Comparison of ENCODE assay signal across 10 cellular contexts in the genomic region with DNA sequence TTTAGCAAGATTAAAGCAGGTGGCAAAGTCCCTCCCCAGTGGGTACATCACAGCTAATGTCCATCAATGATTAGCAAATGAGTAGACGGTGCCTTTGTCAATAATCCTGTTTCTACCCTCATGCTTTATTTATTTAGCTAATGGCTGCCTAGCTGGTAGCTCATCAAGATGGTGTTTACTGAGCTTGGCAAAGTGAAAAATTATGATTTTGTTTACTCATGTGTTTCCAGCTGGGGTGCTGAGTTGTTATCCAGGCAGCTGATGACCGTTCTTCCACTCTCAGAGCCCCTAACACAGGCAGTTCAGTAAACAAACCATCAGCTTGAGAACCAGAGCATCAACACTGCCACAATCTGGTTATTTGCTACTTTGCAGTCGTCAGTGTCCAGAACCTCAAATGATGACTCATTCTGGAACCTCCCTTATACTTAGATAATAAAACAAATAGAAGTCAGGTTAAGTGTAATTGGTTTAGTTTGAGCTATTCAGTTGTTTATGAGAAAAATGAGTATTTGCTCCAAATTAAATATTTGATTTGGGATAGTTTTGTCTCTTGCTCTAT.
A peak's percentile ranks its signal among the peaks of the same experiment; 100 is the strongest.
DNase-seq lines count a peak whose midpoint lies in the region; ATAC-seq, FAIRE-seq and TF ChIP-seq lines count a peak whose summit lies in the region.
"Had no signal": no experiment of that assay in that cellular context is flagged by ENCODE, and none has a peak within 500 bp of the region (broad histone marks: within the 10 kb centered on the region; RNA-seq: fewer than 3 reads in every experiment).

No MANE protein-coding gene starts in this region.

- peaks cover 4 to 31% (median 12%) of the 10 kb centered on the region in 5 donors for H3K27me3 Mint-ChIP-seq in naive thymus-derived CD8-positive, alpha-beta T cell

- H3K27ac ChIP-seq in GM12878 (ENCODE audit: control insufficient read depth, insufficient read depth): no peak overlapping the region
- H3K27ac ChIP-seq: gastroesophageal sphincter had no signal

- H3K9me3 ChIP-seq in GM12878 (replicated peaks; ENCODE audit: control insufficient read depth, insufficient read depth, low read length): no peaks in the 10 kb centered on the region
- H3K9me3 ChIP-seq: gastroesophageal sphincter had no signal

- RAD21 ChIA-PET in GM12878 (lab: Charles Lee; ENCODE audit: unreplicated experiment): interaction anchor here (0.5 to 5.0 kb wide), 20 partner anchors 10 to 877 kb away, joined by 3 to 44 read pairs (median 4); no protein-coding TSS in a partner anchor

- no peak overlapping the region for H3K27ac Mint-ChIP-seq in naive thymus-derived CD8-positive, alpha-beta T cell
- H3K27ac Mint-ChIP-seq: activated T-helper 2 cell treated with anti-CD3 and anti-CD28 coated beads, Interferon-gamma antibody, Interleukin-2, Interleukin-4, amounts not matched to agents 10 μg/mL and 5 μg/mL and 100 μg/mL, durations not matched to agents 14 hours and 24 hours and 36 hours had no signal

- H3K9ac ChIP-seq in GM12878 (ENCODE audit: control insufficient read depth, insufficient read depth, low read length): no peak overlapping the region

- intact Hi-C loops in GM12878 (cut with micrococcal nuclease; ENCODE audit: unreplicated experiment): no loop called here

- SMC1A ChIA-PET in GM12878 (lab: Charles Lee; ENCODE audit: uncharacterized antibody, unreplicated experiment): interaction anchor here (0.9 to 7.5 kb wide), 28 partner anchors 12 to 702 kb away, joined by 3 to 56 read pairs (median 5); no protein-coding TSS in a partner anchor

- WGBS in GM12878 (ENCODE audit: insufficient coverage, insufficient replicate concordance, low lambda C conversion rate, missing lambda C conversion rate): 4% methylated on average over 3 of the region's 3 CpGs

- no peaks in the 10 kb centered on the region; a peak in 1 of 4 replicates for H3K27me3 ChIP-seq in GM12878 (replicated peaks in 1 of 2; ENCODE audit: control insufficient read depth in 2 of 2, insufficient read depth in 2 of 2, low read length in 1 of 2)
- H3K27me3 ChIP-seq: gastroesophageal sphincter had no signal

- peak; percentile 50 for ATAC-seq in GM19463 (IDR thresholded peaks at IDR 0.05; ENCODE audit: unreplicated experiment)
- peak; percentile 86 for ATAC-seq in GM12878
- ATAC-seq in naive thymus-derived CD8-positive, alpha-beta T cell: no peak
- no peak for ATAC-seq in left lobe of liver
- no peak for ATAC-seq in HG02759 (IDR thresholded peaks at IDR 0.05; ENCODE audit: unreplicated experiment)
- ATAC-seq: gastroesophageal sphincter had no signal

- TF ChIP-seq POLR2A in GM12878 (IDR thresholded peaks at IDR 0.05; ENCODE audit: low read depth, low read length): no peak

- H3K36me3 ChIP-seq in GM12878 (ENCODE audit: control insufficient read depth in 2 of 2, insufficient read depth in 2 of 2, low read length in 1 of 2): no peaks in the 10 kb centered on the region
- H3K36me3 ChIP-seq: gastroesophageal sphincter had no signal

- TF ChIP-seq CTCF in GM12878 (IDR thresholded peaks at IDR 0.05 in 2 of 3, conservative IDR thresholded peaks at IDR 0.05 in 1 of 3; ENCODE audit: control insufficient read depth in 2 of 3, extremely low read depth in 1 of 3, insufficient read depth in 1 of 3, low read depth in 3 of 3, low read length in 3 of 3): peak in 1 of 3 experiments; percentile 14; a peak in 2 of 6 replicates

- peak; percentile 5; the same call in 1 of the 2 replicates for TF ChIP-seq RAD21 in GM12878 (IDR thresholded peaks at IDR 0.05; ENCODE audit: insufficient read depth, low read depth, low read length)

- POLR2A ChIA-PET in GM12878 (lab: Charles Lee): interaction anchor here (1.0 kb wide), 1 partner anchor 128 kb away, joined by 4 read pairs; no protein-coding TSS in a partner anchor
- POLR2A ChIA-PET in naive thymus-derived CD8-positive, alpha-beta T cell (lab: Charles Lee): no interaction called here

- no peak overlapping the region for H3K4me3 ChIP-seq in GM12878
- H3K4me3 ChIP-seq: gastroesophageal sphincter had no signal

- H3K4me1 Mint-ChIP-seq in naive thymus-derived CD8-positive, alpha-beta T cell: no peaks in the 10 kb centered on the region

- no TSS peak for BruUV-seq in GM12878 (replicated peaks; lab: Mats Ljungman, UMichigan)

- no peak overlapping the region for H3K4me2 ChIP-seq in GM12878 (ENCODE audit: control insufficient read depth, insufficient read depth)

- no peaks in the 10 kb centered on the region for H3K4me1 ChIP-seq in GM12878 (ENCODE audit: control insufficient read depth, insufficient read depth, low read length)
- H3K4me1 ChIP-seq: gastroesophageal sphincter had no signal

- no peak for FAIRE-seq in GM12878 (lab: Jason Lieb, UNC)

- DNase-seq in NCI-H2081 (lab: John Stamatoyannopoulos, UW) (peak; percentile 80 to 95), GM12878 (ENCODE audit: low read depth, low spot score) (no peak), non-pigmented ciliary epithelial cell (ENCODE audit: low read depth) (peak; percentile 30), NCI-H524 (lab: John Stamatoyannopoulos, UW) (no peak), left lobe of liver (ENCODE audit: low spot score) (no peak)
- DNase-seq in naive thymus-derived CD8-positive, alpha-beta T cell: no peak

- no peak for TF ChIP-seq EP300 in GM12878 (IDR thresholded peaks at IDR 0.05; ENCODE audit: borderline replicate concordance in 1 of 2, control insufficient read depth in 1 of 2, low read depth in 2 of 2, low read length in 2 of 2)

- no peaks in the 10 kb centered on the region for H4K20me1 ChIP-seq in GM12878 (ENCODE audit: control insufficient read depth, insufficient read depth)

- no peak overlapping the region for H3K4me3 Mint-ChIP-seq in naive thymus-derived CD8-positive, alpha-beta T cell

- no peaks in the 10 kb centered on the region for H3K36me3 Mint-ChIP-seq in naive thymus-derived CD8-positive, alpha-beta T cell

- no peak overlapping the region for H2AFZ ChIP-seq in GM12878 (ENCODE audit: control insufficient read depth, low read depth, low read length)

- H3K9me3 Mint-ChIP-seq in naive thymus-derived CD8-positive, alpha-beta T cell: no peaks in the 10 kb centered on the region
- H3K9me3 Mint-ChIP-seq: activated T-helper 2 cell treated with anti-CD3 and anti-CD28 coated beads, Interferon-gamma antibody, Interleukin-2, Interleukin-4, amounts not matched to agents 10 μg/mL and 5 μg/mL and 100 μg/mL, durations not matched to agents 14 hours and 24 hours and 36 hours had no signal

- in situ Hi-C loops in GM12878 (cut with MboI): no loop called here

- no peaks in the 10 kb centered on the region for H3K79me2 ChIP-seq in GM12878 (ENCODE audit: control insufficient read depth, insufficient read depth, low read length)

- CTCF ChIA-PET in GM12878 (lab: Yijun Ruan, JAX): interaction anchor here (0.7 to 4.8 kb wide), 14 partner anchors 10 to 163 kb away, joined by 3 to 45 read pairs (median 6); a partner anchor contains a TSS

TF ChIP-seq in GM12878, 131 proteins besides CTCF, POLR2A, EP300 and RAD21:
- no peak for TF ChIP-seq ASH2L (IDR thresholded peaks at IDR 0.05; ENCODE audit: borderline replicate concordance, low read depth)
- TF ChIP-seq, protein P1, sequence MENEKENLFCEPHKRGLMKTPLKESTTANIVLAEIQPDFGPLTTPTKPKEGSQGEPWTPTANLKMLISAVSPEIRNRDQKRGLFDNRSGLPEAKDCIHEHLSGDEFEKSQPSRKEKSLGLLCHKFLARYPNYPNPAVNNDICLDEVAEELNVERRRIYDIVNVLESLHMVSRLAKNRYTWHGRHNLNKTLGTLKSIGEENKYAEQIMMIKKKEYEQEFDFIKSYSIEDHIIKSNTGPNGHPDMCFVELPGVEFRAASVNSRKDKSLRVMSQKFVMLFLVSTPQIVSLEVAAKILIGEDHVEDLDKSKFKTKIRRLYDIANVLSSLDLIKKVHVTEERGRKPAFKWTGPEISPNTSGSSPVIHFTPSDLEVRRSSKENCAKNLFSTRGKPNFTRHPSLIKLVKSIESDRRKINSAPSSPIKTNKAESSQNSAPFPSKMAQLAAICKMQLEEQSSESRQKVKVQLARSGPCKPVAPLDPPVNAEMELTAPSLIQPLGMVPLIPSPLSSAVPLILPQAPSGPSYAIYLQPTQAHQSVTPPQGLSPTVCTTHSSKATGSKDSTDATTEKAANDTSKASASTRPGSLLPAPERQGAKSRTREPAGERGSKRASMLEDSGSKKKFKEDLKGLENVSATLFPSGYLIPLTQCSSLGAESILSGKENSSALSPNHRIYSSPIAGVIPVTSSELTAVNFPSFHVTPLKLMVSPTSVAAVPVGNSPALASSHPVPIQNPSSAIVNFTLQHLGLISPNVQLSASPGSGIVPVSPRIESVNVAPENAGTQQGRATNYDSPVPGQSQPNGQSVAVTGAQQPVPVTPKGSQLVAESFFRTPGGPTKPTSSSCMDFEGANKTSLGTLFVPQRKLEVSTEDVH (IDR thresholded peaks at IDR 0.05; ENCODE audit: low read depth, partially characterized antibody): no peak
- 0 out of 2 replicates have a peak, but pooled peaks have one; percentile 9 for TF ChIP-seq JUND (IDR thresholded peaks at IDR 0.05; ENCODE audit: low read depth, low read length)
- TF ChIP-seq DPF2 (IDR thresholded peaks at IDR 0.05): 0 out of 2 replicates have a peak, but pooled peaks have one; percentile 22
- TF ChIP-seq MTA2 (IDR thresholded peaks at IDR 0.05; ENCODE audit: low read depth): peak; percentile 26; the same call in 1 of the 2 replicates
- no peak for TF ChIP-seq BMI1 (IDR thresholded peaks at IDR 0.05; ENCODE audit: borderline replicate concordance)

Comparison
In these comparisons a context has a peak if more than half of its experiments do, and no peak if none do; other contexts are left out.
1. ATAC-seq: peak in GM19463 (single experiment) and GM12878 (single experiment); none in naive thymus-derived CD8-positive, alpha-beta T cell (0 of 2), left lobe of liver (single experiment) and HG02759 (single experiment).
2. DNase-seq: peak in NCI-H2081 (2 of 2) and non-pigmented ciliary epithelial cell (single experiment); none in GM12878 (single experiment), naive thymus-derived CD8-positive, alpha-beta T cell (0 of 10), NCI-H524 (0 of 2) and left lobe of liver (single experiment).